Comparison of ENCODE assay signal across 9 cellular contexts in genomic region chr7:50632561-50633413, GRCh38.
A peak's percentile ranks its signal among the peaks of the same experiment; 100 is the strongest.
DNase-seq lines count a peak whose midpoint lies in the region; ATAC-seq lines count a peak whose summit lies in the region.
"Had no signal": no experiment of that assay in that cellular context is flagged by ENCODE, and none has a peak within 500 bp of the region (broad histone marks: within the 10 kb centered on the region; RNA-seq: fewer than 3 reads in every experiment).

No MANE protein-coding gene starts in this region.

- ATAC-seq in GM19328 (IDR thresholded peaks at IDR 0.05; ENCODE audit: unreplicated experiment) (peak; percentile 76), HG03520 (IDR thresholded peaks at IDR 0.05; ENCODE audit: unreplicated experiment) (peak; percentile 79)

- in situ Hi-C loops in Caki2 (cut with HindIII; ENCODE audit: low pct_unique_long_range_greater_than_20kb, low sequenced_read_pairs) = no loop called here

- CTCF ChIA-PET in activated naive CD4-positive, alpha-beta T cell treated with anti-CD3 and anti-CD28 coated beads for 36 hours (lab: Charles Lee) = interaction anchor here (0.6 to 7.8 kb wide), 34 partner anchors 11 to 543 kb away, joined by 3 to 73 read pairs (median 4); no protein-coding TSS in a partner anchor

- H3K27ac Mint-ChIP-seq in activated naive CD4-positive, alpha-beta T cell treated with anti-CD3 and anti-CD28 coated beads for 36 hours = no peak overlapping the region
- H3K27ac Mint-ChIP-seq: activated naive CD4-positive, alpha-beta T cell treated with anti-CD3 and anti-CD28 coated beads, Interleukin-2, amount 50 U/mL, for 24 hours had no signal

- intact Hi-C loops in activated naive CD4-positive, alpha-beta T cell treated with anti-CD3 and anti-CD28 coated beads for 36 hours (cut with micrococcal nuclease) = loop anchor here (1.0 to 5.0 kb wide), 6 partner anchors 28 to 540 kb away; no protein-coding TSS in a partner anchor

- H3K9me3 Mint-ChIP-seq in activated naive CD4-positive, alpha-beta T cell treated with anti-CD3 and anti-CD28 coated beads for 36 hours = no peaks in the 10 kb centered on the region
- H3K9me3 Mint-ChIP-seq: activated naive CD4-positive, alpha-beta T cell treated with anti-CD3 and anti-CD28 coated beads, Interleukin-2, amount 50 U/mL, for 24 hours had no signal

- H3K27me3 Mint-ChIP-seq in activated naive CD4-positive, alpha-beta T cell treated with anti-CD3 and anti-CD28 coated beads for 36 hours (ENCODE audit: low read depth) = peaks cover 2% of the 10 kb centered on the region

- no peak overlapping the region for H3K4me3 Mint-ChIP-seq in activated naive CD4-positive, alpha-beta T cell treated with anti-CD3 and anti-CD28 coated beads for 36 hours
- H3K4me3 Mint-ChIP-seq: activated naive CD4-positive, alpha-beta T cell treated with anti-CD3 and anti-CD28 coated beads, Interleukin-2, amount 50 U/mL, for 24 hours had no signal

- no peaks in the 10 kb centered on the region for H3K36me3 Mint-ChIP-seq in activated naive CD4-positive, alpha-beta T cell treated with anti-CD3 and anti-CD28 coated beads for 36 hours (ENCODE audit: low read depth)
- H3K36me3 Mint-ChIP-seq: activated naive CD4-positive, alpha-beta T cell treated with anti-CD3 and anti-CD28 coated beads, Interleukin-2, amount 50 U/mL, for 24 hours had no signal

- DNase-seq in Caki2 (ENCODE audit: low read depth) (peak; percentile 24), SHP77 (lab: John Stamatoyannopoulos, UW) (peak; percentile 72 to 74), iPS DF 19.7 (ENCODE audit: low read depth, low spot score) (peak; percentile 72), T1000 (lab: John Stamatoyannopoulos, UW) (no peak)
- DNase-seq in activated naive CD4-positive, alpha-beta T cell treated with anti-CD3 and anti-CD28 coated beads for 36 hours = peak; percentile 70
- DNase-seq in stimulated activated CD4-positive, alpha-beta T cell treated with anti-CD3 and anti-CD28 coated beads, Interleukin-1b, Interleukin-23, amount 100 ng/mL, for 4 hours (ENCODE audit: low read depth in 2 of 2) = peak; percentile 23 to 48

- H3K4me1 Mint-ChIP-seq in activated naive CD4-positive, alpha-beta T cell treated with anti-CD3 and anti-CD28 coated beads for 36 hours (ENCODE audit: low read depth) = no peaks in the 10 kb centered on the region
- H3K4me1 Mint-ChIP-seq: activated naive CD4-positive, alpha-beta T cell treated with anti-CD3 and anti-CD28 coated beads, Interleukin-2, amount 50 U/mL, for 24 hours had no signal
